8 cellular contexts compared by ENCODE assay signal in the genomic region with DNA sequence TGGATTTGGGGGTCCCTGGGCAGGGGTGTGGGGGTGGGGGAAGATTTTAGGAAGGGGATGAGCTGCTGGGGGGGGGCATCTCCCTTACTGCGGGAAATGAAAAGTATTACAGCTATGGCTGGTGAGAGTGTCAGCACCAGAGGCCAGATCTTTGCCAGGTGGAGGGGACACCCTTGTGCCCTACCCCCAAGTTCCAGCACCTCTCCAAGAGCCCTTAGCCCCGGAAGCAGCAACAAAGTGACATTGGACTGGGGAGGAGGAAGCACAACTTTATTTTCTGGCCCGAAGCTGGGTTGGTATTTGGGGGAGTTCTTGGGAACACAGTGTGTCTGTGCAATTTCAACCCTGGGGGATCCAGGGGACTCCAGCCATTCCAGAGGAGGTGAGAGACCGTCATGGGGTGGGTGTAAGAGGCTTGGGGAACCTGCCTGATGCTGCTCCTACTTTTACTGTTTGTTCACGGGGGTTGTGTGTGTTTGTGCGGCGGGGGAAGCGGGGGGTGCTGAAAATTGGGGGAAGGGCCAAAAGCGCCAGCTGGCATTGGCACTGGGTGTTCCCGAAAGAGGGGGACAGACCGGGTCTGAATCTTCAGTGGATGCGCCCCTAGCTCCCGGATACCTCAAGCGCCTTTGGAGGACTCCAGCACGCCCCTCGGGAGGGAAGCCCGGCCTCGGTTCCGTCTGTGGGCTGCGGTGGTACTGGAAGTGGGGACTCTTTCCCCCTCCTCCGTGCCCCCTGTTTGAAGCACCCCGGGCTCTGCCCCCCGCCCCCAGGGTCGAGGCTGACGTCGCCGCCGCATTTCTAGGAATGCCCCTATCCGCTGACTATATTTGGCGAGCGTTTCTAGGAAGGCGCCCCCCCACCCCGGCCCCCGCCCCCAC.
DNase-seq lines count a peak whose midpoint lies in the region; ATAC-seq and TF ChIP-seq lines count a peak whose summit lies in the region.

No MANE protein-coding gene starts in this region.

- H3K27ac ChIP-seq in PC-3 (ENCODE audit: low read length) (peak overlapping the region; percentile 18; the same call in 1 of the 2 replicates), colonic mucosa (no peak overlapping the region), mesendoderm (ENCODE audit: low read depth, low read length) (peak overlapping the region; percentile 45), vagina (peak overlapping the region; percentile 85)

- TF ChIP-seq CTCF in PC-3 (conservative IDR thresholded peaks at IDR 0.05; ENCODE audit: low read depth, low read length), result no peak
- no peak for TF ChIP-seq CTCF in colonic mucosa (IDR thresholded peaks at IDR 0.05)
- TF ChIP-seq CTCF in vagina (IDR thresholded peaks at IDR 0.05), result no peak

- peak overlapping the region; percentile 21; the same call in 1 of the 2 replicates for H3K9ac ChIP-seq in PC-3 (ENCODE audit: low read length)
- peak overlapping the region in 1 of 2 donors; percentile 40 for H3K9ac ChIP-seq in colonic mucosa (ENCODE audit: low read depth in 2 of 2, low read length in 2 of 2)
- peak overlapping the region; percentile 70 for H3K9ac ChIP-seq in mesendoderm (ENCODE audit: low read length)

- H3K79me1 ChIP-seq in mesendoderm (ENCODE audit: low read length), result peaks cover 7% of the 10 kb centered on the region

- H3K23ac ChIP-seq in mesendoderm (ENCODE audit: low read length), result peak overlapping the region; percentile 66

- H3K4me2 ChIP-seq in PC-3 (ENCODE audit: low read length) (peak overlapping the region; percentile 96), mesendoderm (ENCODE audit: low read length) (peak overlapping the region; percentile 73)

- H4K20me1 ChIP-seq in PC-3 (ENCODE audit: low read length), result no peaks in the 10 kb centered on the region

- no CpG with 5 or more reads among the region's 34 CpGs for WGBS in mesendoderm (ENCODE audit: extremely low coverage, insufficient coverage, low lambda C conversion rate)

- CTCF ChIA-PET in PC-3 (lab: Charles Lee), result interaction anchor here (0.6 kb wide), 1 partner anchor 99 kb away, joined by 5 read pairs; no protein-coding TSS in a partner anchor

- H3K9me2 ChIP-seq in PC-3 (replicated peaks; ENCODE audit: low read length), result no peaks in the 10 kb centered on the region

- no peak overlapping the region for H2BK5ac ChIP-seq in mesendoderm (ENCODE audit: low read length)

- no peak overlapping the region for H2AK5ac ChIP-seq in mesendoderm (ENCODE audit: low read length)

- H3K4me3 ChIP-seq in PC-3 (ENCODE audit: low read length), result peak overlapping the region; percentile 70
- peak overlapping the region; percentile 39 for H3K4me3 ChIP-seq in colonic mucosa
- H3K4me3 ChIP-seq in mesendoderm (ENCODE audit: low read length), result peak overlapping the region; percentile 37
- H3K4me3 ChIP-seq in vagina, result peak overlapping the region; percentile 90 to 99

- no peaks in the 10 kb centered on the region for H3K36me3 ChIP-seq in PC-3 (ENCODE audit: low read depth, low read length)
- no peaks in the 10 kb centered on the region for H3K36me3 ChIP-seq in colonic mucosa
- H3K36me3 ChIP-seq in mesendoderm (ENCODE audit: control insufficient read depth, insufficient read depth, low read length), result no peaks in the 10 kb centered on the region
- no peaks in the 10 kb centered on the region for H3K36me3 ChIP-seq in vagina

- no peak overlapping the region for H4K5ac ChIP-seq in mesendoderm (ENCODE audit: low read length)

- no peak for TF ChIP-seq POLR2A in vagina (IDR thresholded peaks at IDR 0.05)

- H3K56ac ChIP-seq in mesendoderm (ENCODE audit: low read length), result peak overlapping the region; percentile 86

- no peak overlapping the region for H2BK15ac ChIP-seq in mesendoderm (replicated peaks; ENCODE audit: low read depth)

- no TSS peak for BruUV-seq in PC-3 (replicated peaks; lab: Mats Ljungman, UMichigan)

- no peaks in the 10 kb centered on the region for H3K27me3 ChIP-seq in PC-3 (ENCODE audit: low read length)
- peaks cover 7% of the 10 kb centered on the region for H3K27me3 ChIP-seq in colonic mucosa
- H3K27me3 ChIP-seq in mesendoderm (ENCODE audit: insufficient read depth, low read length, poor library complexity), result no peaks in the 10 kb centered on the region
- H3K27me3 ChIP-seq in vagina, result no peaks in the 10 kb centered on the region

- no peaks in the 10 kb centered on the region for H3F3A ChIP-seq in PC-3 (ENCODE audit: low read length, unreplicated experiment)

- H3K79me2 ChIP-seq in PC-3 (ENCODE audit: low read length), result peaks cover 42% of the 10 kb centered on the region
- H3K79me2 ChIP-seq in mesendoderm (ENCODE audit: control insufficient read depth, insufficient read depth, low read length), result peaks cover 26% of the 10 kb centered on the region

- peak overlapping the region; percentile 94 for H3K18ac ChIP-seq in mesendoderm (ENCODE audit: low read length)

- ATAC-seq in PC-3, result peak; percentile 39
- ATAC-seq in GM18867 (IDR thresholded peaks at IDR 0.05; ENCODE audit: unreplicated experiment), result no peak

- peak overlapping the region; percentile 49 for H2BK120ac ChIP-seq in mesendoderm (ENCODE audit: low read depth, low read length)

- peak overlapping the region; percentile 77 for H4K8ac ChIP-seq in mesendoderm (ENCODE audit: low read depth, low read length)

- no peaks in the 10 kb centered on the region for H3K9me3 ChIP-seq in PC-3 (ENCODE audit: low read length)
- no peaks in the 10 kb centered on the region for H3K9me3 ChIP-seq in colonic mucosa
- H3K9me3 ChIP-seq in vagina, result no peaks in the 10 kb centered on the region

- H3K4me1 ChIP-seq in PC-3 (ENCODE audit: insufficient read depth, low read length) (peaks cover 19% of the 10 kb centered on the region), colonic mucosa (no peaks in the 10 kb centered on the region), mesendoderm (ENCODE audit: control insufficient read depth, low read depth, low read length) (peaks cover 5% of the 10 kb centered on the region), vagina (peaks cover 34% of the 10 kb centered on the region)

- H2AFZ ChIP-seq in PC-3 (ENCODE audit: low read length), result peak overlapping the region; percentile 64

- peak overlapping the region; percentile 36 for H3K4ac ChIP-seq in mesendoderm (ENCODE audit: low read depth, low read length)

- peak; percentile 59 for DNase-seq in stimulated activated CD4-positive, alpha-beta T cell treated with anti-CD3 and anti-CD28 coated beads, Interleukin-2, amount 100 ng/mL, for 4 hours (ENCODE audit: low read depth)
- no peak for DNase-seq in stimulated activated CD4-positive, alpha-beta T cell treated with anti-CD3 and anti-CD28 coated beads, Interleukin-1b, Interleukin-23, amount 100 ng/mL, for 48 hours
- DNase-seq in PC-3, result peak; percentile 18
- DNase-seq in colonic mucosa, result peak; percentile 36
- peak; percentile 65 for DNase-seq in mesendoderm
- DNase-seq in vagina (ENCODE audit: extremely low spot score in 2 of 2), result no peak
- no peak for DNase-seq in COLO668 (lab: John Stamatoyannopoulos, UW; ENCODE audit: unreplicated experiment)

- intact Hi-C loops in PC-3 (cut with micrococcal nuclease), result loop anchor here (1.0 to 10.0 kb wide), 3 partner anchors 83 to 228 kb away; no protein-coding TSS in a partner anchor
- intact Hi-C loops in colonic mucosa (cut with DNase I), result loop anchor here (2.0 kb wide), 1 partner anchor 227 kb away; no protein-coding TSS in a partner anchor
- intact Hi-C loops in vagina (cut with DNase I), result no loop called here

- POLR2A ChIA-PET in PC-3 (lab: Charles Lee; ENCODE audit: unreplicated experiment), result no interaction called here

Comparison
In these comparisons a context has a peak if more than half of its experiments do, and no peak if none do; other contexts are left out.
1. DNase-seq: peak in stimulated activated CD4-positive, alpha-beta T cell treated with anti-CD3 and anti-CD28 coated beads, Interleukin-2, amount 100 ng/mL, for 4 hours (single experiment), PC-3 (single experiment), colonic mucosa (single experiment) and mesendoderm (single experiment); none in stimulated activated CD4-positive, alpha-beta T cell treated with anti-CD3 and anti-CD28 coated beads, Interleukin-1b, Interleukin-23, amount 100 ng/mL, for 48 hours (single experiment), vagina (0 of 2) and COLO668 (single experiment).
2. H3K4me3 ChIP-seq: peak in every context shown above with its lines; median percentile 94 in vagina; 70 in PC-3; 39 in colonic mucosa; 37 in mesendoderm.